ENCODE assay signal across 10 cellular contexts in the genomic region with DNA sequence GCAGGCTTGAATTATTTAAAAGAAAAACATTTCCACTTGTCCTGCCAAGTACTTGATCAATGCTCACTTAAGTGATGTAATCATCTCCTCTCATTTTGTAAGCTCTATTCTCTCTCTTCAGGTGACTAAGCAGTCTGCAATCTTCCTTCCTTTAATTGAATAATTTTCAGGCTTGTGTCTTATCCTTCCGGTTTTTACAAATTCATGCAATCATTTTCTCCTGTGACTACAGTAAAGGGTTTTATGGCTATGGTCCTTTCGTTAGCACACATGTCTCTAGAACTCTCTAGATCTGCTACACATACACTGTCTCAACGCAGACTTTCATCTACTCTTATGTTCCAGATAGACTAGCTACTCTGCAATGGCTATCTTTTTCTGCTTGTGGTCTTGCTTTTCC. TPM values are rescaled to one million over a fixed set of nuclear protein-coding genes. Genes with fewer than 3 reads are reported as not detected.
A peak's percentile ranks its signal among the peaks of the same experiment; 100 is the strongest.
DNase-seq lines count a peak whose midpoint lies in the region; FAIRE-seq and TF ChIP-seq lines count a peak whose summit lies in the region.
"Had no signal": no experiment of that assay in that cellular context is flagged by ENCODE, and none has a peak within 500 bp of the region (broad histone marks: within the 10 kb centered on the region; RNA-seq: fewer than 3 reads in every experiment).

No MANE protein-coding gene starts in this region.

- peaks cover 59% of the 10 kb centered on the region for H3K4me1 ChIP-seq in keratinocyte (ENCODE audit: control insufficient read depth, extremely low read depth, insufficient read depth, low read length)
- no peaks in the 10 kb centered on the region for H3K4me1 ChIP-seq in H9 (ENCODE audit: insufficient read depth, low read length)

- H2BK5ac ChIP-seq in H9 (ENCODE audit: insufficient read length, low read length): no peak overlapping the region

- TF ChIP-seq CTCF in keratinocyte (optimal IDR thresholded peaks at IDR 0.05 in 1 of 3, IDR thresholded peaks at IDR 0.05 in 1 of 3, conservative IDR thresholded peaks at IDR 0.05 in 1 of 3; ENCODE audit: extremely low read depth in 1 of 3, insufficient read depth in 2 of 3, low read length in 3 of 3): no peak
- no peak for TF ChIP-seq CTCF in H9 (conservative IDR thresholded peaks at IDR 0.05)

- H2BK15ac ChIP-seq in H9 (ENCODE audit: low read depth, low read length): no peak overlapping the region

- peak; percentile 80 for DNase-seq in AG20443 (ENCODE audit: low spot score)
- peak; percentile 31 for DNase-seq in LHCN-M2 (ENCODE audit: low read depth)
- peak; percentile 98 for DNase-seq in SKM-1 treated with dmso at 0.1 percent for 144 hours (lab: John Stamatoyannopoulos, UW; ENCODE audit: unreplicated experiment)
- DNase-seq in keratinocyte (ENCODE audit: low read depth, low spot score): no peak
- no peak for DNase-seq in mesenteric fat pad (ENCODE audit: low spot score)
- DNase-seq in activated CD4-positive, CD25-positive, alpha-beta regulatory T cell treated with anti-CD3 and anti-CD28 coated beads, Interleukin-2, amount 50 U/mL, for 72 hours: no peak
- DNase-seq in stimulated activated naive CD4-positive, alpha-beta T cell treated with Interleukin-2 at 50 U/mL for 16 hours (lab: John Stamatoyannopoulos, UW): no peak
- DNase-seq in H9: no peak
- DNase-seq: tibial artery had no signal

- peaks cover 2% of the 10 kb centered on the region; the same call in 1 of the 2 replicates for H3K27me3 Mint-ChIP-seq in H9 (ENCODE audit: low read depth)

- H3K79me2 ChIP-seq in keratinocyte (ENCODE audit: control insufficient read depth, insufficient read depth, low read length) (no peaks in the 10 kb centered on the region), H9 (ENCODE audit: insufficient read depth, low read length) (no peaks in the 10 kb centered on the region)

- no peak overlapping the region for H3K14ac ChIP-seq in H9 (ENCODE audit: insufficient read depth, low read length)

- peak overlapping the region; percentile 81 for H3K27ac ChIP-seq in keratinocyte (ENCODE audit: control insufficient read depth, insufficient read depth, low read length)
- H3K27ac ChIP-seq in H9 (ENCODE audit: insufficient read length, low read depth, low read length): no peak overlapping the region
- H3K27ac ChIP-seq: tibial artery had no signal

- H2BK12ac ChIP-seq in H9 (ENCODE audit: insufficient read length, low read depth, low read length): no peak overlapping the region

- no peak overlapping the region for H4K8ac ChIP-seq in H9 (replicated peaks; ENCODE audit: insufficient read length, low read depth, low read length)

- H3K23me2 ChIP-seq in H9 (ENCODE audit: insufficient read length, low read depth, low read length, poor library complexity, severe bottlenecking): no peaks in the 10 kb centered on the region

- peak overlapping the region in 1 of 3 experiments; percentile 49 for H3K4me3 ChIP-seq in keratinocyte (ENCODE audit: control insufficient read depth in 2 of 3, extremely low read depth in 1 of 3, insufficient read depth in 2 of 3, low read depth in 1 of 3, low read length in 3 of 3)
- H3K4me3 ChIP-seq: skin epidermis, tibial artery had no signal

- H2AFZ ChIP-seq in keratinocyte (ENCODE audit: control insufficient read depth, low read length) (peak overlapping the region; percentile 86), H9 (ENCODE audit: low read length) (no peak overlapping the region)

- H3T11ph ChIP-seq in H9 (ENCODE audit: low read length): no peak overlapping the region

- peak overlapping the region; percentile 87 for H3K4me2 ChIP-seq in keratinocyte (ENCODE audit: control insufficient read depth, extremely low read depth, insufficient read depth, low read depth, low read length)
- H3K4me2 ChIP-seq in H9 (ENCODE audit: insufficient read depth, insufficient read length, low read length): no peak overlapping the region

- H3K4me1 Mint-ChIP-seq in H9: peaks cover 14 to 16% of the 10 kb centered on the region in 2 experiments

- no peaks in the 10 kb centered on the region for H3K36me3 ChIP-seq in keratinocyte (ENCODE audit: control insufficient read depth in 2 of 2, extremely low read depth in 1 of 2, insufficient read depth in 2 of 2, low read length in 2 of 2)
- H3K36me3 ChIP-seq: tibial artery had no signal

- H3K27ac Mint-ChIP-seq in H9: no peak overlapping the region

- H3K56ac ChIP-seq in H9 (ENCODE audit: insufficient read length, low read depth, low read length): no peak overlapping the region

- H3K4me3 Mint-ChIP-seq in H9: no peak overlapping the region

- dilution Hi-C loops in keratinocyte (cut with MboI; ENCODE audit: extremely low pct_ligation_motif_present, low sequenced_read_pairs): no loop called here

- peak; percentile 81 for FAIRE-seq in keratinocyte (lab: Jason Lieb, UNC)

- H2BK120ac ChIP-seq in H9 (ENCODE audit: low read depth, low read length, poor library complexity, severe bottlenecking): no peak overlapping the region

- no peaks in the 10 kb centered on the region for H3K36me3 Mint-ChIP-seq in H9 (ENCODE audit: insufficient read depth in 1 of 3, low read depth in 3 of 3)

- H3K9me3 Mint-ChIP-seq in H9: no peaks in the 10 kb centered on the region

- no peak overlapping the region for H4K5ac ChIP-seq in H9 (ENCODE audit: insufficient read length, low read depth, low read length)

- H3K23ac ChIP-seq in H9 (ENCODE audit: insufficient read length, low read depth, low read length): no peak overlapping the region

- H4K20me1 ChIP-seq in keratinocyte (ENCODE audit: control insufficient read depth, extremely low read depth, insufficient read depth, low read length) (no peaks in the 10 kb centered on the region), H9 (ENCODE audit: control insufficient read depth, insufficient read depth, insufficient read length) (no peaks in the 10 kb centered on the region)

- H2BK20ac ChIP-seq in H9 (ENCODE audit: low read depth, low read length, poor library complexity, severe bottlenecking): no peak overlapping the region

- WGBS in H9 (ENCODE audit: extremely low coverage, insufficient read length, low lambda C conversion rate): no CpG with 5 or more reads among the region's 3 CpGs

- no peak overlapping the region for H3K9ac ChIP-seq in keratinocyte (ENCODE audit: control insufficient read depth, extremely low read depth, insufficient read depth, low read length)
- H3K9ac ChIP-seq in H9 (ENCODE audit: extremely low read depth, insufficient read length, low read length): no peak overlapping the region

- no peak overlapping the region for H3K18ac ChIP-seq in H9 (ENCODE audit: insufficient read length, low read depth, low read length)

- no peaks in the 10 kb centered on the region for H3K79me1 ChIP-seq in H9 (ENCODE audit: insufficient read depth, low read depth, low read length, poor library complexity, severe bottlenecking)

- H3K4ac ChIP-seq in H9 (ENCODE audit: low read depth, low read length): no peak overlapping the region

- H3K27me3 ChIP-seq in keratinocyte (ENCODE audit: control insufficient read depth, extremely low read depth, insufficient read depth, low read length) (no peaks in the 10 kb centered on the region), H9 (ENCODE audit: insufficient read depth, low read length) (no peaks in the 10 kb centered on the region)
- H3K27me3 ChIP-seq: tibial artery had no signal

- H3K9me3 ChIP-seq in keratinocyte (ENCODE audit: control insufficient read depth, low read depth, low read length) (no peaks in the 10 kb centered on the region), H9 (ENCODE audit: control insufficient read depth, low read depth, low read length) (no peaks in the 10 kb centered on the region)
- H3K9me3 ChIP-seq: tibial artery had no signal

- no peak overlapping the region for H2AK5ac ChIP-seq in H9 (ENCODE audit: insufficient read length, low read length)

- no peaks in the 10 kb centered on the region for H3K9me1 ChIP-seq in keratinocyte (ENCODE audit: control insufficient read depth, extremely low read depth, insufficient read depth, low read length)

- no peak overlapping the region for H4K91ac ChIP-seq in H9 (ENCODE audit: insufficient read length, low read depth, low read length)

RNA-seq across cellular contexts. Expression of a gene that starts 12.5 kb away (rescaled TPM):
- total RNA-seq in LHCN-M2 (2014; rRNA removed) (not detected in 2 replicates), mesenteric fat pad (0.32 TPM), H9 (2021) (0.07 TPM in 1 of 2 replicates, not detected in the other)
- 0.02 TPM for polyA plus RNA-seq in LHCN-M2 (2012)
- polyA plus RNA-seq in keratinocyte: 0.03 TPM in 1 of 3 replicates, not detected in the others
- not detected for polyA plus RNA-seq in keratinocyte (2011; ENCODE audit: low read depth)
- not detected in 2 replicates for polyA plus RNA-seq in keratinocyte (2011; cell fraction: cytosol; rRNA removed)
- not detected in 2 replicates for polyA plus RNA-seq in keratinocyte (2011; cell fraction: nucleus; rRNA removed)
- polyA plus RNA-seq in keratinocyte (2012; ENCODE audit: low replicate concordance): not detected in 2 replicates
- polyA minus RNA-seq in keratinocyte: not detected in 3 replicates
- not detected for polyA minus RNA-seq in keratinocyte (2011; cell fraction: cytosol; rRNA and poly(A)+ RNA removed)
- polyA minus RNA-seq in keratinocyte (2011; cell fraction: nucleus; rRNA and poly(A)+ RNA removed): not detected in 2 replicates

RNA-seq across cellular contexts. Expression of a gene that starts 55.2 kb away (rescaled TPM):
- total RNA-seq in LHCN-M2 (2014; rRNA removed) (0.06 and 0.92 TPM in 2 replicates), mesenteric fat pad (2.6 TPM), H9 (2021) (3.5 and 3.9 TPM in 2 replicates)
- polyA plus RNA-seq in LHCN-M2 (2012): 0.35 TPM
- polyA plus RNA-seq in keratinocyte: 0.09 to 0.37 TPM (median 0.20 TPM) in 3 replicates
- not detected for polyA plus RNA-seq in keratinocyte (2011; ENCODE audit: low read depth)
- polyA plus RNA-seq in keratinocyte (2011; cell fraction: cytosol; rRNA removed): 0.09 and 0.17 TPM in 2 replicates
- polyA plus RNA-seq in keratinocyte (2011; cell fraction: nucleus; rRNA removed): 0.84 and 1.2 TPM in 2 replicates
- 0.33 and 0.47 TPM in 2 replicates for polyA plus RNA-seq in keratinocyte (2012; ENCODE audit: low replicate concordance)
- 1.8 to 4.0 TPM (median 3.0 TPM) in 3 replicates for polyA minus RNA-seq in keratinocyte
- polyA minus RNA-seq in keratinocyte (2011; cell fraction: cytosol; rRNA and poly(A)+ RNA removed): not detected
- 1.4 and 2.5 TPM in 2 replicates for polyA minus RNA-seq in keratinocyte (2011; cell fraction: nucleus; rRNA and poly(A)+ RNA removed)

Comparison
In these comparisons a context has a peak if more than half of its experiments do, and no peak if none do; other contexts are left out.
1. DNase-seq: peak in AG20443 (single experiment), LHCN-M2 (single experiment) and SKM-1 treated with dmso at 0.1 percent for 144 hours (single experiment); none in keratinocyte (single experiment), mesenteric fat pad (single experiment), activated CD4-positive, CD25-positive, alpha-beta regulatory T cell treated with anti-CD3 and anti-CD28 coated beads, Interleukin-2, amount 50 U/mL, for 72 hours (single experiment), stimulated activated naive CD4-positive, alpha-beta T cell treated with Interleukin-2 at 50 U/mL for 16 hours (single experiment) and H9 (single experiment).